In genomic region chr15:75737713-75738646, GRCh38 we compare ENCODE assay signal across 8 cellular contexts. TPM values are rescaled to one million over a fixed set of nuclear protein-coding genes. Genes with fewer than 3 reads are reported as not detected.
DNase-seq lines count a peak whose midpoint lies in the region; ATAC-seq and TF ChIP-seq lines count a peak whose summit lies in the region.
"Not testable (repeated sequence)": the region's sequence is repeated elsewhere in the genome, so short reads cannot be mapped to it uniquely, and the experiment has no call there.

No MANE protein-coding gene starts in this region.

- H3K27me3 ChIP-seq in DND-41 (ENCODE audit: insufficient read depth, low read length, poor library complexity); right atrium auricular region: not testable (repeated sequence)
- H3K27me3 ChIP-seq in HUES64 (ENCODE audit: insufficient read depth, low read length): peaks cover 26% of the 10 kb centered on the region

- peaks cover 36% of the 10 kb centered on the region for H3K27me3 Mint-ChIP-seq in WTC11 (ENCODE audit: low read depth)
- H3K27me3 Mint-ChIP-seq in natural killer cell treated with Interleukin-12 subunit alpha and Interleukin-12 subunit beta and Interleukin-15 and Interleukin-18, amount 100 ng/mL, for 72 hours: peaks cover 20 to 31% of the 10 kb centered on the region in 2 donors

- H3K27ac ChIP-seq in DND-41 (ENCODE audit: low read length); HUES64 (ENCODE audit: low read depth, low read length): not testable (repeated sequence)
- peak overlapping the region; percentile 17 to 75 for H3K27ac ChIP-seq in right atrium auricular region
- peak overlapping the region; percentile 38 for H3K27ac ChIP-seq in substantia nigra (ENCODE audit: low read depth, low read length, poor library complexity, severe bottlenecking)

- H3K36me3 Mint-ChIP-seq in WTC11: peaks cover 14% of the 10 kb centered on the region
- not testable (repeated sequence) for H3K36me3 Mint-ChIP-seq in natural killer cell treated with Interleukin-12 subunit alpha and Interleukin-12 subunit beta and Interleukin-15 and Interleukin-18, amount 100 ng/mL, for 72 hours

- not testable (repeated sequence) for H3K79me2 ChIP-seq in DND-41 (ENCODE audit: insufficient read depth, low read length)

- H2AFZ ChIP-seq in DND-41 (ENCODE audit: low read depth, low read length): peak overlapping the region; percentile 53

- peaks cover 31% of the 10 kb centered on the region for H3K4me1 Mint-ChIP-seq in WTC11
- not testable (repeated sequence) for H3K4me1 Mint-ChIP-seq in natural killer cell treated with Interleukin-12 subunit alpha and Interleukin-12 subunit beta and Interleukin-15 and Interleukin-18, amount 100 ng/mL, for 72 hours (ENCODE audit: low read depth in 2 of 2)

- POLR2A ChIA-PET in WTC11 (lab: Charles Lee): interaction anchor here (0.5 to 1.1 kb wide), 4 partner anchors 10 to 284 kb away, joined by 3 to 4 read pairs (median 3); no protein-coding TSS in a partner anchor

- not testable (repeated sequence) for H3K36me3 ChIP-seq in DND-41 (ENCODE audit: insufficient read depth, low read length); HUES64 (ENCODE audit: insufficient read depth, low read length); right atrium auricular region

- H3K4me3 Mint-ChIP-seq in WTC11: peak overlapping the region; percentile 93
- peak overlapping the region; percentile 93 for H3K4me3 Mint-ChIP-seq in natural killer cell treated with Interleukin-12 subunit alpha and Interleukin-12 subunit beta and Interleukin-15 and Interleukin-18, amount 100 ng/mL, for 72 hours

- TF ChIP-seq CTCF in DND-41 (IDR thresholded peaks at IDR 0.05; ENCODE audit: borderline replicate concordance, extremely low read depth, low read length, poor library complexity, severe bottlenecking); WTC11 (IDR thresholded peaks at IDR 0.05); cardiac fibroblast (IDR thresholded peaks at IDR 0.05; ENCODE audit: low read depth, low read length); right atrium auricular region (IDR thresholded peaks at IDR 0.05): not testable (repeated sequence)

- not testable (repeated sequence) for DNase-seq in DND-41; WTC11 (ENCODE audit: low spot score); cardiac fibroblast (ENCODE audit: low read depth in 2 of 2); right atrium auricular region (ENCODE audit: low spot score)
- peak; percentile 44 for DNase-seq in natural killer cell treated with Interleukin-12 subunit alpha and Interleukin-12 subunit beta and Interleukin-15 and Interleukin-18, amount 100 ng/mL, for 72 hours (ENCODE audit: low spot score)
- DNase-seq in substantia nigra (lab: John Stamatoyannopoulos, UW): peak in 1 of 49 donors; percentile 34

- ATAC-seq in DND-41 (ENCODE audit: insufficient read depth, low read depth); natural killer cell treated with Interleukin-12 subunit alpha and Interleukin-12 subunit beta and Interleukin-15 and Interleukin-18, amount 100 ng/mL, for 72 hours: not testable (repeated sequence)
- peak; percentile 13 for ATAC-seq in GM21576 (IDR thresholded peaks at IDR 0.05; ENCODE audit: unreplicated experiment)
- ATAC-seq in WTC11: peak; percentile 35

- WGBS in HUES64: 3% methylated on average over 49 of the region's 49 CpGs

- H3K4me1 ChIP-seq in DND-41 (ENCODE audit: insufficient read depth, low read length) (peaks cover 14% of the 10 kb centered on the region), right atrium auricular region (peaks cover 0 to 23% of the 10 kb centered on the region in 2 donors)
- not testable (repeated sequence) for H3K4me1 ChIP-seq in HUES64 (ENCODE audit: insufficient read depth, low read length)

- peak overlapping the region; percentile 81 for H3K4me2 ChIP-seq in DND-41 (ENCODE audit: insufficient read depth, low read length)

- not testable (repeated sequence) for H3K9me3 ChIP-seq in DND-41 (ENCODE audit: insufficient read depth, low read length, severe bottlenecking); HUES64 (ENCODE audit: insufficient read depth, low read depth, low read length); right atrium auricular region

- H3K27ac Mint-ChIP-seq in WTC11: not testable (repeated sequence)
- H3K27ac Mint-ChIP-seq in natural killer cell treated with Interleukin-12 subunit alpha and Interleukin-12 subunit beta and Interleukin-15 and Interleukin-18, amount 100 ng/mL, for 72 hours: peak overlapping the region in 1 of 2 donors; percentile 47

- H3K9me3 Mint-ChIP-seq in WTC11: peaks cover 21% of the 10 kb centered on the region
- H3K9me3 Mint-ChIP-seq in natural killer cell treated with Interleukin-12 subunit alpha and Interleukin-12 subunit beta and Interleukin-15 and Interleukin-18, amount 100 ng/mL, for 72 hours: not testable (repeated sequence)

- peak overlapping the region; percentile 56 for H3K9ac ChIP-seq in DND-41 (ENCODE audit: low read depth, low read length)
- peak overlapping the region; percentile 43; the same call in 1 of the 2 replicates for H3K9ac ChIP-seq in HUES64 (ENCODE audit: low read depth, low read length)

- not testable (repeated sequence) for H4K20me1 ChIP-seq in DND-41 (ENCODE audit: insufficient read depth, low read length)

- CTCF ChIA-PET in WTC11 (lab: Charles Lee): interaction anchor here (1.0 to 1.6 kb wide), 9 partner anchors 9 to 190 kb away, joined by 3 to 14 read pairs (median 8); partner anchors contain the start of gene SNUPN

- H3K4me3 ChIP-seq in DND-41 (ENCODE audit: low read depth in 1 of 2, low read length in 2 of 2) (peak overlapping the region; percentile 21 to 61; a peak in 3 of 4 replicates), HUES64 (ENCODE audit: low read length) (peak overlapping the region; percentile 78), cardiac fibroblast (replicated peaks in 1 of 2; ENCODE audit: low read depth in 2 of 2, low read length in 2 of 2) (peak overlapping the region; percentile 63 to 77), right atrium auricular region (peak overlapping the region; percentile 51 to 91)

TF ChIP-seq in WTC11, 78 proteins besides CTCF, POLR2A, EP300 and RAD21:
- TF ChIP-seq MYBL2 (CRISPR knock-in tag; IDR thresholded peaks at IDR 0.05) (0 out of 2 replicates have a peak, but pooled peaks have one; percentile 8), ARID4B (CRISPR knock-in tag; IDR thresholded peaks at IDR 0.05; ENCODE audit: borderline replicate concordance) (0 out of 2 replicates have a peak, but pooled peaks have one; percentile 34), USF1 (CRISPR knock-in tag; IDR thresholded peaks at IDR 0.05) (0 out of 2 replicates have a peak, but pooled peaks have one; percentile 11)

RNA-seq across cellular contexts. Expression of gene CSPG4, which starts 25.3 kb away (rescaled TPM):
- polyA plus RNA-seq in HUES64 (2013, experiment 1 of 2): 1.2 TPM
- polyA plus RNA-seq in HUES64 (2013, experiment 2 of 2): 2.0 TPM
- total RNA-seq in WTC11 (2021): 2.9 to 3.6 TPM (median 3.6 TPM) in 3 replicates
- total RNA-seq in right atrium auricular region: 10 to 100 TPM; 32.6 to 55.6 TPM
- total RNA-seq in natural killer cell treated with Interleukin-12 subunit alpha and Interleukin-12 subunit beta and Interleukin-15 and Interleukin-18, amount 100 ng/mL, for 72 hours: not detected
